Comparison of ENCODE assay signal across 7 cellular contexts in genomic region chr4:74133786-74134499, GRCh38.
A peak's percentile ranks its signal among the peaks of the same experiment; 100 is the strongest.
DNase-seq lines count a peak whose midpoint lies in the region; TF ChIP-seq lines count a peak whose summit lies in the region.

No MANE protein-coding gene starts in this region.

- DNase-seq in GM12864 (ENCODE audit: low read depth) (peak; percentile 30), HCEC 1CT (peak; percentile 57), NCI-H1417 treated with DMSO at 0.1 percent for 48 hours (lab: John Stamatoyannopoulos, UW) (peak; percentile 36), T-helper 9 cell (peak; percentile 1), cerebellar cortex (ENCODE audit: low spot score) (peak; percentile 40), kidney tubule cell (ENCODE audit: low spot score) (peak; percentile 86)
- peak; percentile 39 to 53 for DNase-seq in stimulated activated CD4-positive, alpha-beta T cell treated with anti-CD3 and anti-CD28 coated beads, Interleukin-2, amount 100 ng/mL, for 48 hours

- no peak overlapping the region for H3K4me3 ChIP-seq in GM12864 (ENCODE audit: low read depth, low read length)

- peak; percentile 70 for TF ChIP-seq CTCF in GM12864 (IDR thresholded peaks at IDR 0.05; ENCODE audit: low read depth, low read length, missing control alignments)

Comparison
In these comparisons a context has a peak if more than half of its experiments do, and no peak if none do; other contexts are left out.
1. DNase-seq: peak in every context shown above with its lines; median percentile 86 in kidney tubule cell; 57 in HCEC 1CT; 46 in stimulated activated CD4-positive, alpha-beta T cell treated with anti-CD3 and anti-CD28 coated beads, Interleukin-2, amount 100 ng/mL, for 48 hours; 40 in cerebellar cortex; 36 in NCI-H1417 treated with DMSO at 0.1 percent for 48 hours; 30 in GM12864; 1 in T-helper 9 cell.